Comparison of ENCODE assay signal across 15 cellular contexts in genomic region chr22:26318975-26319374, GRCh38.
A peak's percentile ranks its signal among the peaks of the same experiment; 100 is the strongest.
DNase-seq lines count a peak whose midpoint lies in the region; ATAC-seq and TF ChIP-seq lines count a peak whose summit lies in the region.
"Had no signal": no experiment of that assay in that cellular context is flagged by ENCODE, and none has a peak within 500 bp of the region (broad histone marks: within the 10 kb centered on the region; RNA-seq: fewer than 3 reads in every experiment).

No MANE protein-coding gene starts in this region.

- H3K4me1 Mint-ChIP-seq in activated CD8-positive, alpha-beta T cell treated with anti-CD3 and anti-CD28 coated beads for 36 hours (ENCODE audit: low read depth): no peaks in the 10 kb centered on the region
- H3K4me1 Mint-ChIP-seq: central memory CD8-positive, alpha-beta T cell; neural progenitor cell had no signal

- DNase-seq in COLO668 (lab: John Stamatoyannopoulos, UW; ENCODE audit: unreplicated experiment) (peak; percentile 15), GM13976 (ENCODE audit: low spot score) (no peak), RKO (ENCODE audit: low spot score) (peak; percentile 21), fibroblast of gingiva (ENCODE audit: low read depth) (peak; percentile 11), glomerular visceral epithelial cell (ENCODE audit: extremely low spot score) (no peak)
- no peak for DNase-seq in activated CD8-positive, alpha-beta T cell treated with anti-CD3 and anti-CD28 coated beads for 36 hours
- DNase-seq: activated CD4-positive, alpha-beta T cell treated with anti-CD3 and anti-CD28 coated beads for 48 hours; activated effector memory CD4-positive, alpha-beta T cell treated with Interleukin-2 at 50 U/mL for 16 hours; GOT3; KBM-7; NCI-H446 treated with DMSO at 0.1 percent for 48 hours had no signal

- H3K4me3 Mint-ChIP-seq in activated CD8-positive, alpha-beta T cell treated with anti-CD3 and anti-CD28 coated beads for 36 hours: no peak overlapping the region
- H3K4me3 Mint-ChIP-seq: central memory CD8-positive, alpha-beta T cell; neural progenitor cell had no signal

- in situ Hi-C loops in GM13976 (cut with MboI; ENCODE audit: low sequenced_read_pairs, unreplicated experiment): no loop called here

- H3K27me3 Mint-ChIP-seq in activated CD8-positive, alpha-beta T cell treated with anti-CD3 and anti-CD28 coated beads for 36 hours: peaks cover under 1% of the 10 kb centered on the region

- intact Hi-C loops in activated CD8-positive, alpha-beta T cell treated with anti-CD3 and anti-CD28 coated beads for 36 hours (cut with micrococcal nuclease): no loop called here

- no peaks in the 10 kb centered on the region for H3K9me3 Mint-ChIP-seq in activated CD8-positive, alpha-beta T cell treated with anti-CD3 and anti-CD28 coated beads for 36 hours
- H3K9me3 Mint-ChIP-seq: central memory CD8-positive, alpha-beta T cell; neural progenitor cell had no signal

- no peak for ATAC-seq in activated CD8-positive, alpha-beta T cell treated with anti-CD3 and anti-CD28 coated beads for 36 hours
- no peak for ATAC-seq in HG03520 (IDR thresholded peaks at IDR 0.05; ENCODE audit: unreplicated experiment)
- ATAC-seq in HG02973 (IDR thresholded peaks at IDR 0.05; ENCODE audit: unreplicated experiment): no peak

- peak; percentile 25 for TF ChIP-seq CTCF in GM13976 (IDR thresholded peaks at IDR 0.05; ENCODE audit: borderline replicate concordance, control extremely low read depth, extremely low read depth, insufficient read depth, missing control alignments)
- no peak for TF ChIP-seq CTCF in activated CD8-positive, alpha-beta T cell treated with anti-CD3 and anti-CD28 coated beads for 36 hours (IDR thresholded peaks at IDR 0.05)

- H3K27ac Mint-ChIP-seq in activated CD8-positive, alpha-beta T cell treated with anti-CD3 and anti-CD28 coated beads for 36 hours: no peak overlapping the region
- H3K27ac Mint-ChIP-seq: neural progenitor cell had no signal

- H3K36me3 Mint-ChIP-seq in activated CD8-positive, alpha-beta T cell treated with anti-CD3 and anti-CD28 coated beads for 36 hours (ENCODE audit: low read depth): no peaks in the 10 kb centered on the region
- H3K36me3 Mint-ChIP-seq: neural progenitor cell had no signal

- POLR2A ChIA-PET in activated CD8-positive, alpha-beta T cell treated with anti-CD3 and anti-CD28 coated beads for 36 hours (lab: Charles Lee): no interaction called here

- CTCF ChIA-PET in activated CD8-positive, alpha-beta T cell treated with anti-CD3 and anti-CD28 coated beads for 36 hours (lab: Charles Lee): interaction anchor here (2.7 kb wide), 1 partner anchor 11 kb away, joined by 8 read pairs; no protein-coding TSS in a partner anchor

Comparison
In these comparisons a context has a peak if more than half of its experiments do, and no peak if none do; other contexts are left out.
1. DNase-seq: peak in COLO668 (single experiment), RKO (single experiment) and fibroblast of gingiva (single experiment); none in GM13976 (single experiment), activated CD8-positive, alpha-beta T cell treated with anti-CD3 and anti-CD28 coated beads for 36 hours (single experiment) and glomerular visceral epithelial cell (single experiment).